ENCODE assay signal across 10 cellular contexts in the genomic region with DNA sequence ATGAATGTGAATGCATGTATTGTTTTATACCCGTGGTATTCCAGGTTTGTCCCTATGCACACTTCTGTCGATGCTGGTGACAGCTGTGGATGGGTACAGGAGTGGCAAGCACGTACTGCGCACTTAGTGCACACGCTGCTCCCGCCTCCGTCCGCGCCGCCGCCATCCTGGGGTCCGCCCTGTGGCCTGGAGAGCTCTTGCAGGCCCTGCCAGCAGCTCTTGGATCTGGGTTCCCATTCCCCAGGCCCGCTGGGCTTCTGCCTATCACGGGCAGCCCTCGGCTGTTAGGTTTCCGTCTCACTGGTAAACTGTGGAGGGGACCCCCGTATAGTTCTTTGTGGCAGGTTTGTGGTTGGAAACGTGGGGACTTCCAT. TPM values are rescaled to one million over a fixed set of nuclear protein-coding genes. Genes with fewer than 3 reads are reported as not detected.
DNase-seq lines count a peak whose midpoint lies in the region; ATAC-seq and TF ChIP-seq lines count a peak whose summit lies in the region.
"Had no signal": no experiment of that assay in that cellular context is flagged by ENCODE, and none has a peak within 500 bp of the region (broad histone marks: within the 10 kb centered on the region; RNA-seq: fewer than 3 reads in every experiment).

No MANE protein-coding gene starts in this region.

- intact Hi-C loops in upper lobe of right lung (cut with DNase I) = no loop called here

- in situ Hi-C loops in KBM-7 (cut with MboI; ENCODE audit: low pct_unique_long_range_greater_than_20kb, low sequenced_read_pairs) = no loop called here

- DNase-seq in SK-N-MC (ENCODE audit: low read depth, low spot score) = no peak
- DNase-seq in fibroblast of gingiva (ENCODE audit: low read depth) = peak; percentile 53
- peak; percentile 68 for DNase-seq in upper lobe of right lung
- no peak for DNase-seq in KBM-7
- no peak for DNase-seq in DMS 273 (lab: John Stamatoyannopoulos, UW; ENCODE audit: unreplicated experiment)
- DNase-seq in activated T-cell treated with anti-CD3 and anti-CD28 coated beads for 4 hours = no peak
- DNase-seq: activated CD4-positive, alpha-beta memory T cell treated with anti-CD3 and anti-CD28 coated beads for 36 hours; NCI-H2227 treated with DMSO at 0.1 percent for 48 hours had no signal

- no peaks in the 10 kb centered on the region for H3K9me3 ChIP-seq in SK-N-MC (ENCODE audit: low read depth, low read length)
- no peaks in the 10 kb centered on the region for H3K9me3 ChIP-seq in muscle layer of duodenum (ENCODE audit: control insufficient read depth in 1 of 2, low read length in 2 of 2)
- H3K9me3 ChIP-seq in upper lobe of right lung = no peaks in the 10 kb centered on the region

- H3K27me3 ChIP-seq in muscle layer of duodenum (ENCODE audit: low read depth, low read length) = no peaks in the 10 kb centered on the region
- no peaks in the 10 kb centered on the region for H3K27me3 ChIP-seq in upper lobe of right lung

- ATAC-seq in upper lobe of right lung = no peak

- peak overlapping the region; percentile 14 for H3K9ac ChIP-seq in SK-N-MC (ENCODE audit: insufficient read length)

- H3K4me1 ChIP-seq in muscle layer of duodenum (ENCODE audit: control insufficient read depth in 1 of 2, insufficient read depth in 2 of 2, low read length in 2 of 2) (peaks cover 4 to 63% of the 10 kb centered on the region in 2 donors), upper lobe of right lung (peaks cover 54% of the 10 kb centered on the region)

- H3K36me3 ChIP-seq in SK-N-MC (ENCODE audit: insufficient read depth, low read length) = no peaks in the 10 kb centered on the region
- H3K36me3 ChIP-seq in muscle layer of duodenum (ENCODE audit: control insufficient read depth in 1 of 2, insufficient read depth in 2 of 2, low read length in 2 of 2) = no peaks in the 10 kb centered on the region
- no peaks in the 10 kb centered on the region for H3K36me3 ChIP-seq in upper lobe of right lung

- no peak for TF ChIP-seq CTCF in upper lobe of right lung (IDR thresholded peaks at IDR 0.05)

- H3K4me3 ChIP-seq in SK-N-MC = no peak overlapping the region
- peak overlapping the region; percentile 55 to 59 for H3K4me3 ChIP-seq in muscle layer of duodenum (ENCODE audit: low read depth in 1 of 2, low read length in 2 of 2)
- peak overlapping the region; percentile 69 for H3K4me3 ChIP-seq in upper lobe of right lung

- H3K27ac ChIP-seq in SK-N-MC (0 out of 2 replicates have a peak overlapping the region, but pooled peaks have one; percentile 31), muscle layer of duodenum (ENCODE audit: low read length) (peak overlapping the region; percentile 87), upper lobe of right lung (peak overlapping the region; percentile 84)

RNA-seq across cellular contexts. Expression of a gene that starts 4.0 kb away (rescaled TPM):
- 66.3 TPM for total RNA-seq in upper lobe of right lung

RNA-seq across cellular contexts. Expression of a gene that starts 35.8 kb away (rescaled TPM):
- total RNA-seq in upper lobe of right lung = 458 TPM

RNA-seq across cellular contexts. Expression of a gene that starts 37.7 kb away (rescaled TPM):
- 18.6 TPM for total RNA-seq in upper lobe of right lung
- total RNA-seq: SK-MEL-5 had no signal

Comparison
In these comparisons a context has a peak if more than half of its experiments do, and no peak if none do; other contexts are left out.
1. DNase-seq: peak in fibroblast of gingiva (single experiment) and upper lobe of right lung (single experiment); none in SK-N-MC (single experiment), KBM-7 (single experiment), DMS 273 (single experiment) and activated T-cell treated with anti-CD3 and anti-CD28 coated beads for 4 hours (single experiment).
2. H3K27ac ChIP-seq: peak in every context shown above with its lines; median percentile 87 in muscle layer of duodenum; 84 in upper lobe of right lung; 31 in SK-N-MC.